In genomic region chr12:34603382-34604035, GRCh38 we compare ENCODE assay signal across 20 cellular contexts.
DNase-seq lines count a peak whose midpoint lies in the region; ATAC-seq and TF ChIP-seq lines count a peak whose summit lies in the region.
"Had no signal": no experiment of that assay in that cellular context is flagged by ENCODE, and none has a peak within 500 bp of the region (broad histone marks: within the 10 kb centered on the region; RNA-seq: fewer than 3 reads in every experiment).

No MANE protein-coding gene starts in this region.

- H3K9me3 ChIP-seq in right cardiac atrium (ENCODE audit: control insufficient read depth, low read length) (no peaks in the 10 kb centered on the region), esophagus muscularis mucosa (peaks cover 0 to 96% (median 77%) of the 10 kb centered on the region in 4 donors)

- no peaks in the 10 kb centered on the region for H3K9me3 Mint-ChIP-seq in type B pancreatic cell

- H3K4me1 ChIP-seq in right cardiac atrium (ENCODE audit: control insufficient read depth, insufficient read depth, low read length) (no peaks in the 10 kb centered on the region), esophagus muscularis mucosa (no peaks in the 10 kb centered on the region)

- no peak for TF ChIP-seq POLR2A in esophagus muscularis mucosa (IDR thresholded peaks at IDR 0.05; ENCODE audit: low read depth)

- H3K4me3 ChIP-seq in right cardiac atrium (ENCODE audit: low read length) (no peak overlapping the region), esophagus muscularis mucosa (no peak overlapping the region)
- H3K4me3 ChIP-seq: GM23248 had no signal

- H3K4me3 Mint-ChIP-seq in type B pancreatic cell, result no peak overlapping the region
- H3K4me3 Mint-ChIP-seq: CD14-positive monocyte had no signal

- H3K4me1 Mint-ChIP-seq in type B pancreatic cell (ENCODE audit: unreplicated experiment), result no peaks in the 10 kb centered on the region
- H3K4me1 Mint-ChIP-seq: CD14-positive monocyte had no signal

- no peak overlapping the region for H3K27ac Mint-ChIP-seq in type B pancreatic cell
- H3K27ac Mint-ChIP-seq: CD14-positive monocyte had no signal

- intact Hi-C loops in Right ventricle myocardium superior (cut with DNase I), result no loop called here
- intact Hi-C loops in right cardiac atrium (cut with DNase I), result no loop called here
- intact Hi-C loops in esophagus muscularis mucosa (cut with DNase I), result no loop called here
- intact Hi-C loops in posterior vena cava (cut with DNase I), result no loop called here

- H3K27me3 ChIP-seq in right cardiac atrium (ENCODE audit: control insufficient read depth, insufficient read depth), result no peaks in the 10 kb centered on the region
- H3K27me3 ChIP-seq in esophagus muscularis mucosa, result peaks cover 0 to 15% (median 0%) of the 10 kb centered on the region in 4 donors

- TF ChIP-seq CTCF in esophagus muscularis mucosa (IDR thresholded peaks at IDR 0.05) (no peak), type B pancreatic cell (conservative IDR thresholded peaks at IDR 0.05) (no peak)

- 63% methylated on average over 21 of the region's 21 CpGs for WGBS in right cardiac atrium
- 66% methylated on average over 21 of the region's 21 CpGs for WGBS in esophagus muscularis mucosa

- no peak for TF ChIP-seq EP300 in esophagus muscularis mucosa (IDR thresholded peaks at IDR 0.05)

- H3K36me3 ChIP-seq in esophagus muscularis mucosa, result no peaks in the 10 kb centered on the region

- DNase-seq in Right ventricle myocardium superior (peak; percentile 11), right cardiac atrium (no peak), esophagus muscularis mucosa (ENCODE audit: extremely low spot score) (peak; percentile 68), posterior vena cava (ENCODE audit: low spot score) (peak; percentile 37), occipital lobe (lab: John Stamatoyannopoulos, UW) (no peak), substantia nigra (lab: John Stamatoyannopoulos, UW) (no peak), type B pancreatic cell (ENCODE audit: extremely low spot score, unreplicated experiment) (no peak)
- DNase-seq: 8988T; DMS79 treated with DMSO at 0.1 percent for 48 hours; GM23248; HCEC 1CT; KBM-7; NCI-H1105; NCI-H1694 treated with DMSO at 0.1 percent for 48 hours; NCI-H510A; NCI-H748 treated with DMSO at 0.1 percent for 48 hours; NK-92 treated with Interleukin-12 subunit alpha and Interleukin-12 subunit beta, amount 100 ng/mL, for 24 hours; SIG-M5 had no signal

- ATAC-seq in Right ventricle myocardium superior (ENCODE audit: poor library complexity) (no peak), right cardiac atrium (no peak), HG02678 (IDR thresholded peaks at IDR 0.05; ENCODE audit: unreplicated experiment) (no peak)

- no peaks in the 10 kb centered on the region for H3K27me3 Mint-ChIP-seq in type B pancreatic cell

- H3K36me3 Mint-ChIP-seq in type B pancreatic cell, result no peaks in the 10 kb centered on the region
- H3K36me3 Mint-ChIP-seq: CD14-positive monocyte had no signal

- H3K27ac ChIP-seq in right cardiac atrium (ENCODE audit: low read length) (no peak overlapping the region), esophagus muscularis mucosa (replicated peaks in 1 of 4) (no peak overlapping the region), substantia nigra (ENCODE audit: low read depth, low read length, poor library complexity, severe bottlenecking) (no peak overlapping the region)
- H3K27ac ChIP-seq: GM23248 had no signal

Comparison
In these comparisons a context has a peak if more than half of its experiments do, and no peak if none do; other contexts are left out.
1. DNase-seq: peak in Right ventricle myocardium superior (single experiment), esophagus muscularis mucosa (single experiment) and posterior vena cava (single experiment); none in right cardiac atrium (0 of 3), occipital lobe (single experiment), substantia nigra (0 of 49) and type B pancreatic cell (single experiment).